In genomic region chr2:132795220-132795619, GRCh38 we compare ENCODE assay signal across 25 cellular contexts.
"Had no signal": no experiment of that assay in that cellular context is flagged by ENCODE, and none has a peak within 500 bp of the region (broad histone marks: within the 10 kb centered on the region; RNA-seq: fewer than 3 reads in every experiment).

No MANE protein-coding gene starts in this region.

- DNase-seq: colonic mucosa; cortex of kidney; effector CD8-positive, alpha-beta T cell; effector memory CD8-positive, alpha-beta T cell; endodermal cell; erythroblast; esophagus squamous epithelium; foreskin fibroblast; foreskin melanocyte; gastrocnemius medialis; glutamatergic neuron; head of caudate nucleus; heart right ventricle; hippocampal formation; left cardiac atrium; left ventricle myocardium superior; lower lobe of right lung; mesenchymal stem cell; mucosa of descending colon; naive B cell had no signal

- H3K4me1 ChIP-seq: colonic mucosa, esophagus squamous epithelium, gastrocnemius medialis, heart right ventricle, left lung, lower lobe of right lung had no signal

- H3K36me3 ChIP-seq: colonic mucosa, esophagus squamous epithelium, gastrocnemius medialis, heart right ventricle, left lung had no signal

- H3K27ac Mint-ChIP-seq: dendritic cell treated with granulocyte-macrophage colony-stimulating factor and Interleukin-4, amounts not matched to agents 40 ng/mL and 50 ng/mL, for 4 days; effector memory CD8-positive, alpha-beta T cell; endodermal cell; mesothelial cell of epicardium; naive B cell had no signal

- H3K36me3 Mint-ChIP-seq: mesothelial cell of epicardium, naive B cell had no signal

- ATAC-seq: effector memory CD8-positive, alpha-beta T cell; esophagus mucosa; gastrocnemius medialis; heart right ventricle; left cardiac atrium; left lung; left ventricle myocardium superior; lower lobe of right lung; mucosa of descending colon had no signal

- H3K4me3 ChIP-seq: colonic mucosa, esophagus squamous epithelium, gastrocnemius medialis, heart right ventricle, left lung, lower lobe of right lung, mucosa of descending colon had no signal

- H3K27me3 Mint-ChIP-seq: dendritic cell treated with granulocyte-macrophage colony-stimulating factor and Interleukin-4, amounts not matched to agents 40 ng/mL and 50 ng/mL, for 4 days; effector memory CD8-positive, alpha-beta T cell; naive B cell had no signal

- H3K4me3 Mint-ChIP-seq: dendritic cell treated with granulocyte-macrophage colony-stimulating factor and Interleukin-4, amounts not matched to agents 40 ng/mL and 50 ng/mL, for 4 days; effector memory CD8-positive, alpha-beta T cell; endodermal cell; mesothelial cell of epicardium; naive B cell had no signal

- H3K4me1 Mint-ChIP-seq: endodermal cell, mesothelial cell of epicardium, naive B cell had no signal

- H3K27me3 ChIP-seq: colonic mucosa, esophagus squamous epithelium, gastrocnemius medialis, heart right ventricle, left lung had no signal

- H3K9me3 Mint-ChIP-seq: dendritic cell treated with granulocyte-macrophage colony-stimulating factor and Interleukin-4, amounts not matched to agents 40 ng/mL and 50 ng/mL, for 4 days; effector memory CD8-positive, alpha-beta T cell; endodermal cell; mesothelial cell of epicardium had no signal

- H3K27ac ChIP-seq: colonic mucosa, epithelial cell of prostate, esophagus squamous epithelium, gastrocnemius medialis, heart right ventricle, left lung, lower lobe of right lung had no signal

- H3K9me3 ChIP-seq: colonic mucosa, esophagus squamous epithelium, gastrocnemius medialis, heart right ventricle, left lung, lower lobe of right lung, mucosa of descending colon had no signal
